Comparison of ENCODE assay signal across 8 cellular contexts in the genomic region with DNA sequence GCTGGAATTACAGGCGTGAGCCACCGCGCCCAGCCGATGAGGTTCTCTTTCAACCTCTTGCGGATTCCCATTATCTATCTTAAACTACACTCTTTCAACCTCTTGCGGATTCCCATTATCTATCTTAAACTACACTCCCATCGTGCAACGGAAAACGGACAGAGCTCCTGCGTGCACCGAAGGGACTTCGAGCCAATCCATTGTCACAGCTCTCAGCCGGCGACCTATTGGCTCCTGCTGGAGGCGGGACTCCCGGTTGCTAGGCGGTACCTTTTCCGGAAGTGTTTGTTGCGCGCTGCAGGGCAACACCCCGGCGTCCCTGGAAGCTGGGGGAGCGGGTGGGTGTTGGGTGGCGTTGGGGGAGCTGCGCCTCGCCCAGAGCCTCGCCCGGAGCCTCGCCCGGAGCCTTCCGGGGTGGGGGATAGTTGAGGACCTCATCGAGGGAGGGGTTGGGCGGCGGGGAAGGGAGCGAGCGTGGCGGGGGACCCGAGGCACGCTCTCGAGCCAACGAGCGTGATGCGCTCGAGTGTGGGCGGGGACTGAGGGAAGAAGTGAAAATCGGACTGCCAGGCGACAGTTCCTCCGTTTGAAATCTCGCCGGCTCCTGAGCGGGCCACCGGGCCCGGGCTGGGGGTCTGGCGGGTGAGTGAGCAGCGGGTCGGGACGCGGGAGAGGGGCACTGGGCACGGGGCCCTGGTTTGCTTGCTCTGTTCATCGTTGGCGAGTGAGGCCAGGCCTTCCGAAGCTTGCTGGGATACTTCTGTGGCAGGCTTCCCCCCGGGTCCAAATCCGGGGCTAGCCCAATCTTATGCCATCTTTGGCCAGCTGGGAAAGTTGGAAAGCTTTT. TPM values are rescaled to one million over a fixed set of nuclear protein-coding genes. Genes with fewer than 3 reads are reported as not detected.
A peak's percentile ranks its signal among the peaks of the same experiment; 100 is the strongest.
DNase-seq lines count a peak whose midpoint lies in the region; ATAC-seq and TF ChIP-seq lines count a peak whose summit lies in the region.

A gene (plus strand): TSS at position 288 of the 847 bp plus-strand sequence. CDS start 10,733 bp downstream, outside the sequence.

- no peaks in the 10 kb centered on the region for H3K9me3 Mint-ChIP-seq in activated naive CD8-positive, alpha-beta T cell treated with anti-CD3 and anti-CD28 coated beads for 36 hours
- no peaks in the 10 kb centered on the region for H3K9me3 Mint-ChIP-seq in osteocyte (ENCODE audit: unreplicated experiment)

- no peaks in the 10 kb centered on the region for H3K9me3 ChIP-seq in thymus (ENCODE audit: control insufficient read depth)

- intact Hi-C loops in head of caudate nucleus (cut with DNase I) = no loop called here

- CTCF ChIA-PET in GM10248 (lab: Yijun Ruan, JAX) = interaction anchor here (1.5 to 1.7 kb wide), 3 partner anchors 11 to 101 kb away, joined by 4 read pairs; no protein-coding TSS in a partner anchor

- DNase-seq in GM10248 (ENCODE audit: extremely low spot score) = peak; percentile 97
- peak; percentile 97 for DNase-seq in NCI-H1105 (lab: John Stamatoyannopoulos, UW)
- peak; percentile 94 for DNase-seq in SKM-1 treated with dmso at 0.1 percent for 144 hours (lab: John Stamatoyannopoulos, UW; ENCODE audit: unreplicated experiment)
- DNase-seq in activated naive CD8-positive, alpha-beta T cell treated with anti-CD3 and anti-CD28 coated beads for 36 hours = peak; percentile 94
- peak; percentile 92 to 99 (median 97) for DNase-seq in head of caudate nucleus
- peak; percentile 97 for DNase-seq in osteocyte (ENCODE audit: extremely low spot score, unreplicated experiment)

- TF ChIP-seq CTCF in GM10248 (IDR thresholded peaks at IDR 0.05; ENCODE audit: control extremely low read depth, extremely low read depth, low read depth, missing control alignments) (no peak), osteocyte (IDR thresholded peaks at IDR 0.05) (no peak)

- H3K4me3 ChIP-seq in thymus (ENCODE audit: low read length) = peak within 1 kb of the TSS; percentile 87

- H3K27me3 ChIP-seq in thymus (ENCODE audit: control insufficient read depth, insufficient read depth) = no peaks in the 10 kb centered on the region

- peak within 1 kb of the TSS; percentile 54 for H3K27ac Mint-ChIP-seq in activated naive CD8-positive, alpha-beta T cell treated with anti-CD3 and anti-CD28 coated beads for 36 hours
- no peak within 1 kb of the TSS for H3K27ac Mint-ChIP-seq in osteocyte (ENCODE audit: unreplicated experiment)

- H3K36me3 ChIP-seq in thymus (ENCODE audit: control insufficient read depth, insufficient read depth) = no peaks in the 10 kb centered on the region

- peaks cover 12% of the 10 kb centered on the region for H3K4me1 ChIP-seq in thymus (ENCODE audit: control insufficient read depth, insufficient read depth, low read length)

- peak within 1 kb of the TSS; percentile 94 for H3K27ac ChIP-seq in thymus (ENCODE audit: low read depth)

- peak; percentile 95 for ATAC-seq in HG02623 (IDR thresholded peaks at IDR 0.05; ENCODE audit: unreplicated experiment)

- peaks cover 7% of the 10 kb centered on the region for H3K4me1 Mint-ChIP-seq in activated naive CD8-positive, alpha-beta T cell treated with anti-CD3 and anti-CD28 coated beads for 36 hours
- H3K4me1 Mint-ChIP-seq in osteocyte (ENCODE audit: unreplicated experiment) = peaks cover 6% of the 10 kb centered on the region

- WGBS in thymus = under 1% methylated on average over 64 of the region's 64 CpGs

- POLR2A ChIA-PET in GM10248 (lab: Yijun Ruan, JAX) = interaction anchor here (0.5 to 1.2 kb wide), 4 partner anchors 14 to 1758 kb away, joined by 3 to 4 read pairs (median 3); a partner anchor contains a TSS

- H3K4me3 Mint-ChIP-seq in activated naive CD8-positive, alpha-beta T cell treated with anti-CD3 and anti-CD28 coated beads for 36 hours = peak within 1 kb of the TSS; percentile 68
- no peak within 1 kb of the TSS for H3K4me3 Mint-ChIP-seq in osteocyte (ENCODE audit: unreplicated experiment)

- no peaks in the 10 kb centered on the region for H3K27me3 Mint-ChIP-seq in activated naive CD8-positive, alpha-beta T cell treated with anti-CD3 and anti-CD28 coated beads for 36 hours
- no peaks in the 10 kb centered on the region for H3K27me3 Mint-ChIP-seq in osteocyte (ENCODE audit: unreplicated experiment)

- H3K36me3 Mint-ChIP-seq in activated naive CD8-positive, alpha-beta T cell treated with anti-CD3 and anti-CD28 coated beads for 36 hours = no peaks in the 10 kb centered on the region
- peaks cover 8% of the 10 kb centered on the region for H3K36me3 Mint-ChIP-seq in osteocyte (ENCODE audit: unreplicated experiment)

RNA-seq across cellular contexts. Expression of the gene that starts here (rescaled TPM):
- 10 to 100 TPM; 24.8 to 28.3 TPM for total RNA-seq in activated naive CD8-positive, alpha-beta T cell treated with anti-CD3 and anti-CD28 coated beads for 36 hours
- 40.1 and 42.0 TPM in 2 replicates for total RNA-seq in osteocyte
- polyA plus RNA-seq in thymus = 24.8 TPM

Comparison
In these comparisons a context has a peak if more than half of its experiments do, and no peak if none do; other contexts are left out.
1. Peak in every context shown above with its lines: DNase-seq, ATAC-seq, H3K4me3 ChIP-seq and H3K27ac ChIP-seq.